In the genomic region with DNA sequence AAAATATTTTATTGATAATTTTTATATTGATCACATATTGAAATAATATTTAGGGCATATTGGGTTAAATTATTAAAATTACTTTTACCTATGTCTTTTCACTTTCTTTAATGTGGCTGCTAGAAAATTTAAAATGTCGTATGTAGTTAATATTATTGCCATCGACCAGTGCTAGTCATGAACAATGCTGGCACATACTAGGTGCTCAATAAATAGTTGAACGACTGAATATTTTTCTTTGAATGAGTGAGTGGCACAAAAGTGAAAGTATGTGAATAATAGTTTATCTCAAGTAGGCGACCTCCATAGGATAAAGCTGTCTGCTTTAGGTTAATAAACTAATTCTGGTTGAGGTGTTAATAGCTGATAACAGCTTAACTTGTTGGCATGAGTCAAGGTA, we compare ENCODE assay signal across 9 cellular contexts.
DNase-seq lines count a peak whose midpoint lies in the region; ATAC-seq and TF ChIP-seq lines count a peak whose summit lies in the region.
"Had no signal": no experiment of that assay in that cellular context is flagged by ENCODE, and none has a peak within 500 bp of the region (broad histone marks: within the 10 kb centered on the region; RNA-seq: fewer than 3 reads in every experiment).

No MANE protein-coding gene starts in this region.

- H3K36me3 Mint-ChIP-seq in CD4-positive, alpha-beta memory T cell: no peaks in the 10 kb centered on the region
- peaks cover 2% of the 10 kb centered on the region for H3K36me3 Mint-ChIP-seq in central memory CD8-positive, alpha-beta T cell (ENCODE audit: insufficient read depth)
- no peaks in the 10 kb centered on the region for H3K36me3 Mint-ChIP-seq in natural killer cell

- POLR2A ChIA-PET in CD4-positive, alpha-beta memory T cell (lab: Charles Lee; ENCODE audit: partially characterized antibody): interaction anchor here (1.0 kb wide), 1 partner anchor 362 kb away, joined by 4 read pairs; a partner anchor contains a TSS

- H3K27ac ChIP-seq in CD4-positive, alpha-beta memory T cell (ENCODE audit: low read depth, low read length): no peak overlapping the region
- H3K27ac ChIP-seq in HUES6 (ENCODE audit: low read depth, low read length): no peak overlapping the region
- H3K27ac ChIP-seq: ovary had no signal

- ATAC-seq in central memory CD8-positive, alpha-beta T cell (replicated peaks; ENCODE audit: extremely low read depth, poor library complexity, severe bottlenecking): peak; percentile 18
- ATAC-seq in natural killer cell (peak in 1 of 3 donors; percentile 15), HG03520 (IDR thresholded peaks at IDR 0.05; ENCODE audit: unreplicated experiment) (no peak), HG03045 (IDR thresholded peaks at IDR 0.05; ENCODE audit: unreplicated experiment) (no peak)

- H3K9me3 Mint-ChIP-seq in CD4-positive, alpha-beta memory T cell: no peaks in the 10 kb centered on the region
- H3K9me3 Mint-ChIP-seq in central memory CD8-positive, alpha-beta T cell: no peaks in the 10 kb centered on the region
- no peaks in the 10 kb centered on the region for H3K9me3 Mint-ChIP-seq in natural killer cell

- peak overlapping the region; percentile 86 to 97 (median 92) for H3K4me3 Mint-ChIP-seq in CD4-positive, alpha-beta memory T cell
- peak overlapping the region; percentile 86 for H3K4me3 Mint-ChIP-seq in central memory CD8-positive, alpha-beta T cell
- H3K4me3 Mint-ChIP-seq in natural killer cell: peak overlapping the region; percentile 87

- no peak for TF ChIP-seq CTCF in natural killer cell (IDR thresholded peaks at IDR 0.05)

- CTCF ChIA-PET in CD4-positive, alpha-beta memory T cell (lab: Charles Lee; ENCODE audit: partially characterized antibody): no interaction called here

- no peaks in the 10 kb centered on the region for H3K9me3 ChIP-seq in CD4-positive, alpha-beta memory T cell (ENCODE audit: control insufficient read depth in 1 of 2, low read length in 2 of 2)
- H3K9me3 ChIP-seq in HUES6 (ENCODE audit: control insufficient read depth, insufficient read depth, low read depth, low read length): no peaks in the 10 kb centered on the region
- H3K9me3 ChIP-seq: ovary had no signal

- peaks cover 14% of the 10 kb centered on the region for H3K4me1 ChIP-seq in CD4-positive, alpha-beta memory T cell (ENCODE audit: insufficient read depth, low read length)
- peaks cover 31% of the 10 kb centered on the region for H3K4me1 ChIP-seq in HUES6 (ENCODE audit: control insufficient read depth, insufficient read depth, low read length)

- no peaks in the 10 kb centered on the region for H3K36me3 ChIP-seq in CD4-positive, alpha-beta memory T cell (ENCODE audit: insufficient read depth, low read length)
- H3K36me3 ChIP-seq in HUES6 (ENCODE audit: control insufficient read depth, insufficient read depth, low read length): no peaks in the 10 kb centered on the region
- H3K36me3 ChIP-seq: ovary had no signal

- no peak overlapping the region for H3K9ac ChIP-seq in HUES6 (ENCODE audit: low read length)

- H3K27me3 Mint-ChIP-seq in CD4-positive, alpha-beta memory T cell: no peaks in the 10 kb centered on the region
- H3K27me3 Mint-ChIP-seq in central memory CD8-positive, alpha-beta T cell: no peaks in the 10 kb centered on the region
- no peaks in the 10 kb centered on the region for H3K27me3 Mint-ChIP-seq in natural killer cell (ENCODE audit: low read depth in 2 of 2)

- peak overlapping the region in 3 of 7 donors; percentile 47 to 91 (median 90) for H3K27ac Mint-ChIP-seq in CD4-positive, alpha-beta memory T cell
- peak overlapping the region; percentile 99 for H3K27ac Mint-ChIP-seq in central memory CD8-positive, alpha-beta T cell (ENCODE audit: low read depth)
- H3K27ac Mint-ChIP-seq in natural killer cell: peak overlapping the region; percentile 82 to 85

- intact Hi-C loops in CD4-positive, alpha-beta memory T cell (cut with micrococcal nuclease): loop anchor here (2.0 kb wide), 1 partner anchor 361 kb away; a partner anchor contains a TSS
- intact Hi-C loops in natural killer cell (cut with micrococcal nuclease): loop anchor here (2.0 to 5.0 kb wide), 4 partner anchors 146 to 361 kb away; a partner anchor contains a TSS

- H3K4me1 Mint-ChIP-seq in CD4-positive, alpha-beta memory T cell: peaks cover 11 to 23% (median 16%) of the 10 kb centered on the region in 4 donors
- H3K4me1 Mint-ChIP-seq in central memory CD8-positive, alpha-beta T cell: peaks cover 17% of the 10 kb centered on the region
- H3K4me1 Mint-ChIP-seq in natural killer cell: peaks cover 21 to 28% of the 10 kb centered on the region in 2 donors

- DNase-seq in CD4-positive, alpha-beta memory T cell: no peak
- DNase-seq in central memory CD8-positive, alpha-beta T cell (ENCODE audit: low spot score in 2 of 2): no peak
- no peak for DNase-seq in natural killer cell
- DNase-seq in NCI-H1092 (lab: John Stamatoyannopoulos, UW): no peak
- DNase-seq in H4 (ENCODE audit: low spot score): no peak

- H3K27me3 ChIP-seq in CD4-positive, alpha-beta memory T cell (ENCODE audit: insufficient read depth, low read length): no peaks in the 10 kb centered on the region
- H3K27me3 ChIP-seq in HUES6 (ENCODE audit: control insufficient read depth, insufficient read depth, low read length): peaks cover 20% of the 10 kb centered on the region
- H3K27me3 ChIP-seq: ovary had no signal

- H3K4me3 ChIP-seq in CD4-positive, alpha-beta memory T cell (ENCODE audit: low read length in 2 of 2): peak overlapping the region in 1 of 2 donors; percentile 38
- peak overlapping the region; percentile 72; the same call in 1 of the 2 replicates for H3K4me3 ChIP-seq in HUES6 (ENCODE audit: low read depth, low read length)
